Comparison of ENCODE assay signal across 15 cellular contexts in the genomic region with DNA sequence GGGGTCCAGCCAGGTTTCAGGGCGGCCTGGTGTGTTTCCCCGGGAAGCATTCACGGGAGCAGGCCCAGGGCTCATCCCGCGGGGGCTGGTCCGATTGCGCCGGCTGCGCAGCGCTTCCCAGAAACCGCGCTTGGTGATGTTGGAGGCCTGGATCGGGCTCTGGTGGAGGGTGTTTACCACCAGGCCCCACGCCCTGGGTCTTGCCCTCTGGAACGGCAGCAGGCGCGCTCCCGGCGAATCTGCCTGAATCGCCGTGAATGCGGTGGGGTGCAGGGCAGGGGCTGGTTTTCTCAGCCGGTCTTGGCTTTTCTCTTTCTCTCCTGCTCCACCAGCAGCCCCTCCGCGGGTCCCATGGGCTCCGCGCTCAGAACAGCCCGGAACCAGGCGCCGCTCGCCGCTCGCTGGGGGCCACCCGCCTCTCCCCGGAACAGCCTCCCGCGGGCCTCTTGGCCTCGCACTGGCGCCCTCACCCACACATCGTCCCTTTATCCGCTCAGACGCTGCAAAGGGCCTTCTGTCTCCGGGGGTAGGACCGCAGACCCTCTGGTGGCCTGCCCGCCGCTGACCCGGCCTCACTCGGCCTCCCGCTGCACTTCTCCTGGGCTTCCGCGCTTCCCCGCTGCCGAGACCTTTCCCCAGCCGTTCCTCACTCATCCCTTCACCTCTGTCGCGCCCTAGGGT.
DNase-seq lines count a peak whose midpoint lies in the region; ATAC-seq and TF ChIP-seq lines count a peak whose summit lies in the region.
"Had no signal": no experiment of that assay in that cellular context is flagged by ENCODE, and none has a peak within 500 bp of the region (broad histone marks: within the 10 kb centered on the region; RNA-seq: fewer than 3 reads in every experiment).

No MANE protein-coding gene starts in this region.

- DNase-seq in WTC11 (ENCODE audit: low spot score) (peak; percentile 39), endodermal cell (peak; percentile 74), islet precursor cell (peak; percentile 62), stomach (no peak), NCI-H82 (lab: John Stamatoyannopoulos, UW) (no peak), Peyer's patch (no peak), EL (no peak)
- DNase-seq: activated naive CD4-positive, alpha-beta T cell treated with anti-CD3 and anti-CD28 coated beads, Interleukin-2, amount 50 U/mL, for 16 hours; COR-L47; mucosa of descending colon; NCI-H1048; NCI-H510A treated with DMSO at 0.1 percent for 48 hours; T1000 had no signal

- 72 to 74% methylated on average over 22 to 56 of the region's 56 CpGs for WGBS in endodermal cell (ENCODE audit: insufficient coverage in 1 of 2, insufficient read length in 1 of 2), 2 experiments
- WGBS in stomach, 5 donors = 21 to 33% (median 22%) methylated on average over 31 to 56 of the region's 56 CpGs

- H3K27ac ChIP-seq in endodermal cell (ENCODE audit: low read depth, low read length) (no peak overlapping the region), stomach (no peak overlapping the region), Peyer's patch (no peak overlapping the region)
- H3K27ac ChIP-seq: tibial artery had no signal

- H3K4me1 ChIP-seq in endodermal cell (ENCODE audit: control insufficient read depth, insufficient read depth, low read length) (no peaks in the 10 kb centered on the region), stomach (peaks cover 0 to 8% (median 6%) of the 10 kb centered on the region in 4 donors), Peyer's patch (no peaks in the 10 kb centered on the region)

- H3K4me1 Mint-ChIP-seq in WTC11 (peaks cover 19% of the 10 kb centered on the region), endodermal cell (peaks cover 24% of the 10 kb centered on the region)

- H3K4me3 Mint-ChIP-seq in WTC11 (peak overlapping the region; percentile 79), endodermal cell (peak overlapping the region; percentile 53)

- H3K9me3 Mint-ChIP-seq in WTC11 (no peaks in the 10 kb centered on the region), endodermal cell (no peaks in the 10 kb centered on the region)

- TF ChIP-seq CTCF in WTC11 (IDR thresholded peaks at IDR 0.05) (no peak), endodermal cell (conservative IDR thresholded peaks at IDR 0.05) (no peak), stomach (IDR thresholded peaks at IDR 0.05) (no peak), Peyer's patch (IDR thresholded peaks at IDR 0.05) (no peak)

- H3K36me3 Mint-ChIP-seq in WTC11 (no peaks in the 10 kb centered on the region), endodermal cell (ENCODE audit: low read depth) (no peaks in the 10 kb centered on the region)

- no peaks in the 10 kb centered on the region for H3K27me3 ChIP-seq in endodermal cell (ENCODE audit: control insufficient read depth, insufficient read depth, low read length, poor library complexity, severe bottlenecking)
- H3K27me3 ChIP-seq in stomach = peaks cover 6 to 51% (median 18%) of the 10 kb centered on the region in 3 donors
- no peaks in the 10 kb centered on the region for H3K27me3 ChIP-seq in Peyer's patch

- H3K27ac Mint-ChIP-seq in WTC11 (no peak overlapping the region), endodermal cell (peak overlapping the region; percentile 44)

- intact Hi-C loops in stomach (cut with DNase I; ENCODE audit: low total_unique reads) = no loop called here

- ATAC-seq in WTC11 (peak; percentile 68), GM19452 (IDR thresholded peaks at IDR 0.05; ENCODE audit: unreplicated experiment) (no peak)
- ATAC-seq: mucosa of descending colon had no signal

- H3K27me3 Mint-ChIP-seq in WTC11 (ENCODE audit: low read depth) (peaks cover 34% of the 10 kb centered on the region), endodermal cell (ENCODE audit: insufficient read depth) (peaks cover 15% of the 10 kb centered on the region)

- CTCF ChIA-PET in WTC11 (lab: Charles Lee) = interaction anchor here (1.8 kb wide), 1 partner anchor 104 kb away, joined by 8 read pairs; no protein-coding TSS in a partner anchor

- H3K36me3 ChIP-seq in endodermal cell (ENCODE audit: control insufficient read depth, insufficient read depth, low read length) = no peaks in the 10 kb centered on the region
- no peaks in the 10 kb centered on the region for H3K36me3 ChIP-seq in stomach
- H3K36me3 ChIP-seq in Peyer's patch = no peaks in the 10 kb centered on the region
- H3K36me3 ChIP-seq: tibial artery had no signal

- H3K4me3 ChIP-seq in endodermal cell (ENCODE audit: low read length) (no peak overlapping the region), stomach (peak overlapping the region; percentile 7 to 32 (median 14)), Peyer's patch (peak overlapping the region in 1 of 4 donors; percentile 10)
- H3K4me3 ChIP-seq: mucosa of descending colon, tibial artery had no signal

- no peak overlapping the region for H3K9ac ChIP-seq in endodermal cell (ENCODE audit: extremely low read depth, low read length, poor library complexity, severe bottlenecking)

- TF ChIP-seq POLR2A in stomach (IDR thresholded peaks at IDR 0.05) (no peak), Peyer's patch (IDR thresholded peaks at IDR 0.05) (no peak)

- POLR2A ChIA-PET in WTC11 (lab: Charles Lee) = no interaction called here

- no peak for TF ChIP-seq EP300 in stomach (IDR thresholded peaks at IDR 0.05)

- H3K9me3 ChIP-seq in endodermal cell (ENCODE audit: control insufficient read depth, low read length) = no peaks in the 10 kb centered on the region
- H3K9me3 ChIP-seq in stomach = no peaks in the 10 kb centered on the region
- H3K9me3 ChIP-seq in Peyer's patch = no peaks in the 10 kb centered on the region
- H3K9me3 ChIP-seq: mucosa of descending colon, tibial artery had no signal

TF ChIP-seq in WTC11, 78 proteins besides CTCF, POLR2A, EP300 and RAD21:
- TF ChIP-seq ZNF423 (CRISPR knock-in tag; IDR thresholded peaks at IDR 0.05) (peak; percentile 60), TEAD4 (CRISPR knock-in tag; IDR thresholded peaks at IDR 0.05) (no peak), CREB1 (CRISPR knock-in tag; IDR thresholded peaks at IDR 0.05) (no peak)
- TF ChIP-seq, protein P1, sequence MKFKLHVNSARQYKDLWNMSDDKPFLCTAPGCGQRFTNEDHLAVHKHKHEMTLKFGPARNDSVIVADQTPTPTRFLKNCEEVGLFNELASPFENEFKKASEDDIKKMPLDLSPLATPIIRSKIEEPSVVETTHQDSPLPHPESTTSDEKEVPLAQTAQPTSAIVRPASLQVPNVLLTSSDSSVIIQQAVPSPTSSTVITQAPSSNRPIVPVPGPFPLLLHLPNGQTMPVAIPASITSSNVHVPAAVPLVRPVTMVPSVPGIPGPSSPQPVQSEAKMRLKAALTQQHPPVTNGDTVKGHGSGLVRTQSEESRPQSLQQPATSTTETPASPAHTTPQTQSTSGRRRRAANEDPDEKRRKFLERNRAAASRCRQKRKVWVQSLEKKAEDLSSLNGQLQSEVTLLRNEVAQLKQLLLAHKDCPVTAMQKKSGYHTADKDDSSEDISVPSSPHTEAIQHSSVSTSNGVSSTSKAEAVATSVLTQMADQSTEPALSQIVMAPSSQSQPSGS (CRISPR knock-in tag; IDR thresholded peaks at IDR 0.05; ENCODE audit: borderline replicate concordance, low read depth) = no peak
- TF ChIP-seq, protein P2, sequence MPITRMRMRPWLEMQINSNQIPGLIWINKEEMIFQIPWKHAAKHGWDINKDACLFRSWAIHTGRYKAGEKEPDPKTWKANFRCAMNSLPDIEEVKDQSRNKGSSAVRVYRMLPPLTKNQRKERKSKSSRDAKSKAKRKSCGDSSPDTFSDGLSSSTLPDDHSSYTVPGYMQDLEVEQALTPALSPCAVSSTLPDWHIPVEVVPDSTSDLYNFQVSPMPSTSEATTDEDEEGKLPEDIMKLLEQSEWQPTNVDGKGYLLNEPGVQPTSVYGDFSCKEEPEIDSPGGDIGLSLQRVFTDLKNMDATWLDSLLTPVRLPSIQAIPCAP (CRISPR knock-in tag; IDR thresholded peaks at IDR 0.05) = no peak
- TF ChIP-seq, protein P3, sequence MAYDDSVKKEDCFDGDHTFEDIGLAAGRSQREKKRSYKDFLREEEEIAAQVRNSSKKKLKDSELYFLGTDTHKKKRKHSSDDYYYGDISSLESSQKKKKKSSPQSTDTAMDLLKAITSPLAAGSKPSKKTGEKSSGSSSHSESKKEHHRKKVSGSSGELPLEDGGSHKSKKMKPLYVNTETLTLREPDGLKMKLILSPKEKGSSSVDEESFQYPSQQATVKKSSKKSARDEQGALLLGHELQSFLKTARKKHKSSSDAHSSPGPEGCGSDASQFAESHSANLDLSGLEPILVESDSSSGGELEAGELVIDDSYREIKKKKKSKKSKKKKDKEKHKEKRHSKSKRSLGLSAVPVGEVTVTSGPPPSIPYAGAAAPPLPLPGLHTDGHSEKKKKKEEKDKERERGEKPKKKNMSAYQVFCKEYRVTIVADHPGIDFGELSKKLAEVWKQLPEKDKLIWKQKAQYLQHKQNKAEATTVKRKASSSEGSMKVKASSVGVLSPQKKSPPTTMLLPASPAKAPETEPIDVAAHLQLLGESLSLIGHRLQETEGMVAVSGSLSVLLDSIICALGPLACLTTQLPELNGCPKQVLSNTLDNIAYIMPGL (CRISPR knock-in tag; IDR thresholded peaks at IDR 0.05) = no peak
- TF ChIP-seq, protein P4, sequence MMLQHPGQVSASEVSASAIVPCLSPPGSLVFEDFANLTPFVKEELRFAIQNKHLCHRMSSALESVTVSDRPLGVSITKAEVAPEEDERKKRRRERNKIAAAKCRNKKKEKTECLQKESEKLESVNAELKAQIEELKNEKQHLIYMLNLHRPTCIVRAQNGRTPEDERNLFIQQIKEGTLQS (CRISPR knock-in tag; conservative IDR thresholded peaks at IDR 0.05) = no peak
TF ChIP-seq in WTC11: peak in this region for 1.

Comparison
In these comparisons a context has a peak if more than half of its experiments do, and no peak if none do; other contexts are left out.
1. DNase-seq: peak in WTC11 (single experiment), endodermal cell (single experiment) and islet precursor cell (single experiment); none in stomach (single experiment), NCI-H82 (single experiment), Peyer's patch (0 of 3) and EL (single experiment).